32 cellular contexts compared by ENCODE assay signal in genomic region chr2:200101862-200102261, GRCh38.
"Had no signal": no experiment of that assay in that cellular context is flagged by ENCODE, and none has a peak within 500 bp of the region (broad histone marks: within the 10 kb centered on the region; RNA-seq: fewer than 3 reads in every experiment).

No MANE protein-coding gene starts in this region.

- H3K27me3 ChIP-seq: body of pancreas, cardiac muscle cell, dorsolateral prefrontal cortex, heart left ventricle, left lung, neutrophil, ovary, stomach, tibial artery had no signal

- H3K27ac ChIP-seq: body of pancreas, cardiac muscle cell, coronary artery, dorsolateral prefrontal cortex, heart left ventricle, left lung, neutrophil, ovary, psoas muscle, stomach, tibial artery had no signal

- ATAC-seq: activated naive CD4-positive, alpha-beta T cell treated with anti-CD3 and anti-CD28 coated beads, Interleukin-2, amount 50 U/mL, for 72 hours; activated T-cell treated with anti-CD3 and anti-CD28 coated beads, Interleukin-2, amount 50 U/mL, for 72 hours; body of pancreas; heart left ventricle; left lung; mucosa of descending colon; natural killer cell treated with Interleukin-12 subunit alpha and Interleukin-12 subunit beta and Interleukin-15 and Interleukin-18, amount 100 ng/mL, for 72 hours; psoas muscle; stimulated activated naive B cell treated with anti-CD40 and anti-IgM and Interleukin-4, amounts not matched to agents 10 μg/mL and 1 μg/mL and 100 μg/mL, for 72 hours; T-cell had no signal

- H3K9me3 ChIP-seq: body of pancreas, heart left ventricle, left lung, mucosa of descending colon, neutrophil, ovary, psoas muscle, stomach, tibial artery had no signal

- H3K4me1 ChIP-seq: body of pancreas, heart left ventricle, left lung, psoas muscle, tibial artery had no signal

- H3K36me3 ChIP-seq: cardiac muscle cell, heart left ventricle, left lung, neutrophil, ovary, stomach, tibial artery had no signal

- H3K4me3 ChIP-seq: body of pancreas, cardiac muscle cell, coronary artery, dorsolateral prefrontal cortex, heart left ventricle, left lung, lung, mucosa of descending colon, ovary, psoas muscle, stomach, tibial artery had no signal

- DNase-seq: activated CD4-positive, alpha-beta T cell treated with anti-CD3 and anti-CD28 coated beads for 4 hours; activated CD4-positive, alpha-beta T cell treated with anti-CD3 and anti-CD28 coated beads, Interleukin-2, amount 50 U/mL, for 4 hours; activated naive CD4-positive, alpha-beta T cell; activated T-cell treated with anti-CD3 and anti-CD28 coated beads for 4 hours; activated T-cell treated with anti-CD3 and anti-CD28 coated beads, Interleukin-2, amount 50 U/mL, for 72 hours; anterior cingulate cortex; body of pancreas; cerebellar nuclear complex; dorsolateral prefrontal cortex; effector memory CD4-positive, alpha-beta T cell; erythroblast; foreskin fibroblast; heart left ventricle; hypothalamus; immature natural killer cell; kidney glomerular epithelial cell; left lung; mucosa of descending colon; ovary; psoas muscle; stimulated activated CD4-positive, alpha-beta T cell treated with anti-CD3 and anti-CD28 coated beads, Interleukin-15, amount 100 ng/mL, for 24 hours; stimulated activated CD4-positive, alpha-beta T cell treated with anti-CD3 and anti-CD28 coated beads, Interleukin-2, amount 100 ng/mL, for 24 hours; stimulated activated naive B cell treated with anti-CD40 and anti-IgM and Interleukin-4, amounts not matched to agents 10 μg/mL and 1 μg/mL and 100 μg/mL, for 72 hours; stomach; T-cell; tibial artery had no signal
